12 cellular contexts compared by ENCODE assay signal in genomic region chrX:40091691-40092421, GRCh38. TPM values are rescaled to one million over a fixed set of nuclear protein-coding genes. Genes with fewer than 3 reads are reported as not detected.
DNase-seq lines count a peak whose midpoint lies in the region; ATAC-seq and TF ChIP-seq lines count a peak whose summit lies in the region.
"Had no signal": no experiment of that assay in that cellular context is flagged by ENCODE, and none has a peak within 500 bp of the region (broad histone marks: within the 10 kb centered on the region; RNA-seq: fewer than 3 reads in every experiment).

No MANE protein-coding gene starts in this region.

- intact Hi-C loops in left ventricle myocardium superior (cut with micrococcal nuclease): no loop called here
- intact Hi-C loops in upper lobe of right lung (cut with DNase I): no loop called here

- H3K27ac ChIP-seq in cardiac muscle cell: no peak overlapping the region
- peak overlapping the region; percentile 62 for H3K27ac ChIP-seq in mesendoderm (ENCODE audit: low read depth, low read length)
- no peak overlapping the region for H3K27ac ChIP-seq in upper lobe of right lung
- H3K27ac ChIP-seq: neutrophil had no signal

- no peak for ATAC-seq in left ventricle myocardium superior
- no peak for ATAC-seq in upper lobe of right lung
- no peak for ATAC-seq in GM21390 (IDR thresholded peaks at IDR 0.05; ENCODE audit: unreplicated experiment)
- ATAC-seq in HG03565 (IDR thresholded peaks at IDR 0.05; ENCODE audit: unreplicated experiment): no peak

- H3K36me3 ChIP-seq in cardiac muscle cell (no peaks in the 10 kb centered on the region), mesendoderm (ENCODE audit: control insufficient read depth, insufficient read depth, low read length) (no peaks in the 10 kb centered on the region), upper lobe of right lung (no peaks in the 10 kb centered on the region)
- H3K36me3 ChIP-seq: neutrophil, tibial nerve had no signal

- peak overlapping the region; percentile 56 for H3K9ac ChIP-seq in mesendoderm (ENCODE audit: low read length)

- no peak overlapping the region for H4K5ac ChIP-seq in mesendoderm (ENCODE audit: low read length)

- peak overlapping the region; percentile 38 for H3K4me2 ChIP-seq in mesendoderm (ENCODE audit: low read length)

- no peak overlapping the region for H2BK5ac ChIP-seq in mesendoderm (ENCODE audit: low read length)

- no peaks in the 10 kb centered on the region for H3K79me1 ChIP-seq in mesendoderm (ENCODE audit: low read length)

- TF ChIP-seq CTCF in cardiac muscle cell (IDR thresholded peaks at IDR 0.05; ENCODE audit: low read depth, low read length) (no peak), upper lobe of right lung (IDR thresholded peaks at IDR 0.05) (no peak)

- H3K4me3 ChIP-seq in cardiac muscle cell (peak overlapping the region; percentile 8), mesendoderm (ENCODE audit: low read length) (no peak overlapping the region), upper lobe of right lung (no peak overlapping the region)

- peak overlapping the region; percentile 98 for H2BK120ac ChIP-seq in mesendoderm (ENCODE audit: low read depth, low read length)

- no peak overlapping the region for H2AK5ac ChIP-seq in mesendoderm (ENCODE audit: low read length)

- H3K23ac ChIP-seq in mesendoderm (ENCODE audit: low read length): no peak overlapping the region

- peaks cover 58% of the 10 kb centered on the region for H3K79me2 ChIP-seq in mesendoderm (ENCODE audit: control insufficient read depth, insufficient read depth, low read length)

- H4K8ac ChIP-seq in mesendoderm (ENCODE audit: low read depth, low read length): peak overlapping the region; percentile 65

- no peak overlapping the region for H2BK15ac ChIP-seq in mesendoderm (replicated peaks; ENCODE audit: low read depth)

- H3K4me1 ChIP-seq in cardiac muscle cell (ENCODE audit: low read depth) (peaks cover 53% of the 10 kb centered on the region), mesendoderm (ENCODE audit: control insufficient read depth, low read depth, low read length) (peaks cover 9% of the 10 kb centered on the region), upper lobe of right lung (peaks cover 6% of the 10 kb centered on the region)

- no CpG with 5 or more reads among the region's 70 CpGs for WGBS in mesendoderm (ENCODE audit: extremely low coverage, insufficient coverage, low lambda C conversion rate)

- H3K18ac ChIP-seq in mesendoderm (ENCODE audit: low read length): peak overlapping the region; percentile 97

- DNase-seq in cardiac muscle cell (ENCODE audit: low read depth in 1 of 2, low spot score in 1 of 2) (no peak), left ventricle myocardium superior (no peak), ecto neural progenitor cell (ENCODE audit: low spot score) (peak; percentile 75), mesendoderm (peak; percentile 66), upper lobe of right lung (peak; percentile 65)
- DNase-seq in stimulated activated naive CD4-positive, alpha-beta T cell treated with Interleukin-2 at 50 U/mL for 16 hours (lab: John Stamatoyannopoulos, UW): no peak
- DNase-seq: dermis blood vessel endothelial cell, NCI-H2107 had no signal

- H3K56ac ChIP-seq in mesendoderm (ENCODE audit: low read length): peak overlapping the region; percentile 88

- H3K9me3 ChIP-seq in cardiac muscle cell (ENCODE audit: low read depth) (no peaks in the 10 kb centered on the region), upper lobe of right lung (no peaks in the 10 kb centered on the region)
- H3K9me3 ChIP-seq: neutrophil, tibial nerve had no signal

- H3K27me3 ChIP-seq in cardiac muscle cell (peaks cover 64% of the 10 kb centered on the region), mesendoderm (ENCODE audit: insufficient read depth, low read length, poor library complexity) (no peaks in the 10 kb centered on the region), upper lobe of right lung (no peaks in the 10 kb centered on the region)

- peak overlapping the region; percentile 95 for H3K4ac ChIP-seq in mesendoderm (ENCODE audit: low read depth, low read length)

RNA-seq across cellular contexts. Expression of gene BCOR, which starts 5.9 kb away (rescaled TPM):
- total RNA-seq in cardiac muscle cell (56.3 and 90.5 TPM in 2 replicates), left ventricle myocardium superior (16.4 TPM), upper lobe of right lung (26.1 TPM)
- polyA plus RNA-seq in cardiac muscle cell: 30.0 and 43.1 TPM in 2 replicates
- 14.6 TPM for polyA plus RNA-seq in mesendoderm (2013, experiment 1 of 2)
- 14.9 TPM for polyA plus RNA-seq in mesendoderm (2013, experiment 2 of 2)

Comparison
In these comparisons a context has a peak if more than half of its experiments do, and no peak if none do; other contexts are left out.
1. DNase-seq: peak in ecto neural progenitor cell (single experiment), mesendoderm (single experiment) and upper lobe of right lung (single experiment); none in cardiac muscle cell (0 of 2), left ventricle myocardium superior (single experiment) and stimulated activated naive CD4-positive, alpha-beta T cell treated with Interleukin-2 at 50 U/mL for 16 hours (single experiment).